In the genomic region with DNA sequence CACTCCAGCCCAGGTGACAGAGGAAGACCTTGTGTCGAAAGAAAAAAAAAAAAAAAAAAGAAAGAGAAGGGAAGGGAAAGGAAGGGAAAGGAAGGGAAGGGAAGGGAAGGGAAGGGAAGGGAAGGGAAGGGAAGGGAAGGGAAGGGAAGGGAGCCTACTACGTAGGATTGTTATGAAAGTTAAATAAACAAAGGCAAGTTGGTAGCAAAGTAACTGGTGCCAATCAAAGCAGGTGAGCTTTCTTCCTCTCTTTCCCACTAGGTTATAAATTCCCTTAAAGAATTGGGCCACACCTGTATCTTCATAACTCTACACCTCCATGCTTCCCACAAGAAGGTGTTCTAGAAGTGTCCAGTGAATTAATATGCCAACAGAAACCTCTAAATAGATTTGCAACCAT, we compare ENCODE assay signal across 17 cellular contexts.
DNase-seq lines count a peak whose midpoint lies in the region; ATAC-seq, FAIRE-seq and TF ChIP-seq lines count a peak whose summit lies in the region.
"Had no signal": no experiment of that assay in that cellular context is flagged by ENCODE, and none has a peak within 500 bp of the region (broad histone marks: within the 10 kb centered on the region; RNA-seq: fewer than 3 reads in every experiment).

No MANE protein-coding gene starts in this region.

- no peak for FAIRE-seq in GM12892 (lab: Jason Lieb, UNC)
- FAIRE-seq: kidney had no signal

- no peak overlapping the region for H3K4me2 ChIP-seq in hepatocyte

- peak overlapping the region; percentile 92 for H3K27ac Mint-ChIP-seq in activated naive CD4-positive, alpha-beta T cell treated with anti-CD3 and anti-CD28 coated beads, Interleukin-2, amount 10 ng/mL, durations not matched to agents 7 days and 5 days
- H3K27ac Mint-ChIP-seq in activated B cell treated with CpG ODN at 0.5 μM for 24 hours = peak overlapping the region; percentile 96
- no peak overlapping the region for H3K27ac Mint-ChIP-seq in osteocyte (ENCODE audit: unreplicated experiment)
- H3K27ac Mint-ChIP-seq: dendritic cell treated with granulocyte-macrophage colony-stimulating factor and Interleukin-4, amounts not matched to agents 40 ng/mL and 50 ng/mL, for 4 days; mesothelial cell of epicardium; WTC11 had no signal

- peak overlapping the region; percentile 11 for H3K4me3 Mint-ChIP-seq in activated naive CD4-positive, alpha-beta T cell treated with anti-CD3 and anti-CD28 coated beads, Interleukin-2, amount 10 ng/mL, durations not matched to agents 7 days and 5 days
- H3K4me3 Mint-ChIP-seq in activated B cell treated with CpG ODN at 0.5 μM for 24 hours = no peak overlapping the region
- no peak overlapping the region for H3K4me3 Mint-ChIP-seq in osteocyte (ENCODE audit: unreplicated experiment)
- H3K4me3 Mint-ChIP-seq: dendritic cell treated with granulocyte-macrophage colony-stimulating factor and Interleukin-4, amounts not matched to agents 40 ng/mL and 50 ng/mL, for 4 days; mesothelial cell of epicardium; WTC11 had no signal

- peaks cover 52% of the 10 kb centered on the region for H3K36me3 Mint-ChIP-seq in activated naive CD4-positive, alpha-beta T cell treated with anti-CD3 and anti-CD28 coated beads, Interleukin-2, amount 10 ng/mL, durations not matched to agents 7 days and 5 days
- peaks cover 7% of the 10 kb centered on the region for H3K36me3 Mint-ChIP-seq in activated B cell treated with CpG ODN at 0.5 μM for 24 hours (ENCODE audit: low read depth)
- H3K36me3 Mint-ChIP-seq in osteocyte (ENCODE audit: unreplicated experiment) = no peaks in the 10 kb centered on the region
- H3K36me3 Mint-ChIP-seq: WTC11 had no signal

- H3K27me3 Mint-ChIP-seq in activated naive CD4-positive, alpha-beta T cell treated with anti-CD3 and anti-CD28 coated beads, Interleukin-2, amount 10 ng/mL, durations not matched to agents 7 days and 5 days = no peaks in the 10 kb centered on the region
- H3K27me3 Mint-ChIP-seq in activated B cell treated with CpG ODN at 0.5 μM for 24 hours (no peaks in the 10 kb centered on the region), osteocyte (ENCODE audit: unreplicated experiment) (no peaks in the 10 kb centered on the region)
- H3K27me3 Mint-ChIP-seq: dendritic cell treated with granulocyte-macrophage colony-stimulating factor and Interleukin-4, amounts not matched to agents 40 ng/mL and 50 ng/mL, for 4 days had no signal

- no peak for DNase-seq in activated naive CD4-positive, alpha-beta T cell treated with anti-CD3 and anti-CD28 coated beads, Interleukin-2, amount 10 ng/mL, durations not matched to agents 7 days and 5 days
- DNase-seq in activated naive CD4-positive, alpha-beta T cell (lab: John Stamatoyannopoulos, UW) = no peak
- DNase-seq in activated B cell treated with CpG ODN at 0.5 μM for 24 hours (no peak), hepatocyte (ENCODE audit: low spot score) (no peak), suprapubic skin (ENCODE audit: low spot score in 2 of 2) (no peak), GM12892 (ENCODE audit: insufficient read length) (no peak), osteocyte (ENCODE audit: extremely low spot score, unreplicated experiment) (no peak)
- DNase-seq: Caco-2, GF-D8, heart left ventricle, kidney, NCI-H2081 treated with DMSO at 0.1 percent for 48 hours, NCI-H526 treated with DMSO at 0.1 percent for 48 hours had no signal

- no peaks in the 10 kb centered on the region for H3K9me3 ChIP-seq in hepatocyte (ENCODE audit: low read depth)
- H3K9me3 ChIP-seq in suprapubic skin = no peaks in the 10 kb centered on the region
- H3K9me3 ChIP-seq: Caco-2, heart left ventricle had no signal

- H3K4me1 Mint-ChIP-seq in activated naive CD4-positive, alpha-beta T cell treated with anti-CD3 and anti-CD28 coated beads, Interleukin-2, amount 10 ng/mL, durations not matched to agents 7 days and 5 days = peaks cover 90% of the 10 kb centered on the region
- H3K4me1 Mint-ChIP-seq in activated B cell treated with CpG ODN at 0.5 μM for 24 hours (peaks cover 85% of the 10 kb centered on the region), osteocyte (ENCODE audit: unreplicated experiment) (peaks cover 36% of the 10 kb centered on the region)

- CTCF ChIA-PET in activated naive CD4-positive, alpha-beta T cell treated with anti-CD3 and anti-CD28 coated beads, Interleukin-2, amount 10 ng/mL, durations not matched to agents 7 days and 5 days (lab: Charles Lee) = interaction anchor here (1.0 to 3.4 kb wide), 11 partner anchors 9 to 321 kb away, joined by 3 to 17 read pairs (median 5); partner anchors contain the start of gene FHIP2A
- CTCF ChIA-PET in activated B cell treated with CpG ODN at 0.5 μM for 24 hours (lab: Charles Lee) = interaction anchor here (1.1 to 4.2 kb wide), 5 partner anchors 16 to 49 kb away, joined by 3 to 18 read pairs (median 4); no protein-coding TSS in a partner anchor

- ATAC-seq in activated B cell treated with CpG ODN at 0.5 μM for 24 hours (ENCODE audit: low read depth) (no peak), GM18519 (IDR thresholded peaks at IDR 0.05; ENCODE audit: low FRiP score, unreplicated experiment) (no peak)
- ATAC-seq: WTC11 had no signal

- H3K9me3 Mint-ChIP-seq in activated naive CD4-positive, alpha-beta T cell treated with anti-CD3 and anti-CD28 coated beads, Interleukin-2, amount 10 ng/mL, durations not matched to agents 7 days and 5 days = peaks cover 3% of the 10 kb centered on the region
- H3K9me3 Mint-ChIP-seq in activated B cell treated with CpG ODN at 0.5 μM for 24 hours (no peaks in the 10 kb centered on the region), osteocyte (ENCODE audit: unreplicated experiment) (no peaks in the 10 kb centered on the region)
- H3K9me3 Mint-ChIP-seq: dendritic cell treated with granulocyte-macrophage colony-stimulating factor and Interleukin-4, amounts not matched to agents 40 ng/mL and 50 ng/mL, for 4 days; mesothelial cell of epicardium had no signal

- no peak for TF ChIP-seq POLR2A in suprapubic skin (IDR thresholded peaks at IDR 0.05)
- TF ChIP-seq POLR2A in GM12892 (IDR thresholded peaks at IDR 0.05; ENCODE audit: low read depth, low read length) = no peak

- 86% methylated on average over 1 of the region's 2 CpGs for WGBS in hepatocyte (ENCODE audit: low lambda C conversion rate, missing lambda C conversion rate)
- whole genome bisulfite sequencing in suprapubic skin = 61% methylated on average over 2 of the region's 2 CpGs

- H3K36me3 ChIP-seq in hepatocyte (replicated peaks; ENCODE audit: insufficient read depth, low read depth) = no peaks in the 10 kb centered on the region
- H3K36me3 ChIP-seq in suprapubic skin = peaks cover 5% of the 10 kb centered on the region

- H3K4me1 ChIP-seq in hepatocyte (ENCODE audit: insufficient read depth) (peaks cover 18% of the 10 kb centered on the region), suprapubic skin (peaks cover 54% of the 10 kb centered on the region)

- H3K4me3 ChIP-seq in hepatocyte (no peak overlapping the region), suprapubic skin (no peak overlapping the region)
- H3K4me3 ChIP-seq: heart left ventricle had no signal

- no peak for TF ChIP-seq EP300 in suprapubic skin (IDR thresholded peaks at IDR 0.05)

- POLR2A ChIA-PET in activated B cell treated with CpG ODN at 0.5 μM for 24 hours (lab: Charles Lee) = interaction anchor here (1.9 to 10.4 kb wide), 3 partner anchors 11 to 45 kb away, joined by 8 to 268 read pairs (median 17); no protein-coding TSS in a partner anchor

- peaks cover 39% of the 10 kb centered on the region for H3K79me2 ChIP-seq in hepatocyte

- no peak overlapping the region for H2AFZ ChIP-seq in hepatocyte

- H3K27ac ChIP-seq in hepatocyte (peak overlapping the region; percentile 73), suprapubic skin (peak overlapping the region; percentile 86)

- H4K20me1 ChIP-seq in hepatocyte (ENCODE audit: insufficient read depth, poor library complexity, severe bottlenecking) = no peaks in the 10 kb centered on the region

- TF ChIP-seq CTCF in activated B cell treated with CpG ODN at 0.5 μM for 24 hours (IDR thresholded peaks at IDR 0.05) = no peak
- TF ChIP-seq CTCF in hepatocyte (IDR thresholded peaks at IDR 0.05; ENCODE audit: poor library complexity) = no peak
- no peak for TF ChIP-seq CTCF in suprapubic skin (IDR thresholded peaks at IDR 0.05)
- TF ChIP-seq CTCF in osteocyte (IDR thresholded peaks at IDR 0.05) = no peak

- no peaks in the 10 kb centered on the region for H3K9me2 ChIP-seq in hepatocyte (replicated peaks; ENCODE audit: insufficient read depth)

- no peaks in the 10 kb centered on the region for H3K27me3 ChIP-seq in hepatocyte
- H3K27me3 ChIP-seq in suprapubic skin = no peaks in the 10 kb centered on the region
- H3K27me3 ChIP-seq: heart left ventricle had no signal

- intact Hi-C loops in activated B cell treated with CpG ODN at 0.5 μM for 24 hours (cut with micrococcal nuclease) = no loop called here
